Comparison of ENCODE assay signal across 8 cellular contexts in genomic region chr17:18259621-18260331, GRCh38. TPM values are rescaled to one million over a fixed set of nuclear protein-coding genes. Genes with fewer than 3 reads are reported as not detected.
DNase-seq lines count a peak whose midpoint lies in the region; ATAC-seq and TF ChIP-seq lines count a peak whose summit lies in the region.

No MANE protein-coding gene starts in this region.

- intact Hi-C loops in Calu3 (cut with micrococcal nuclease; ENCODE audit: unreplicated experiment), result no loop called here

- CTCF ChIA-PET in Calu3 (lab: Charles Lee), result interaction anchor here (1.6 kb wide), 1 partner anchor 18 kb away, joined by 3 read pairs; no protein-coding TSS in a partner anchor

- TF ChIP-seq CTCF in Calu3 (IDR thresholded peaks at IDR 0.05; ENCODE audit: unreplicated experiment) (no peak), cardiac fibroblast (IDR thresholded peaks at IDR 0.05; ENCODE audit: low read depth, low read length) (no peak)

- peak overlapping the region; percentile 68 to 96 for H3K4me3 ChIP-seq in cardiac fibroblast (replicated peaks in 1 of 2; ENCODE audit: low read depth in 2 of 2, low read length in 2 of 2)

- H3K36me3 Mint-ChIP-seq in Calu3 (ENCODE audit: insufficient read depth, unreplicated experiment), result peaks cover 61% of the 10 kb centered on the region
- H3K36me3 Mint-ChIP-seq in naive B cell, result no peaks in the 10 kb centered on the region

- ATAC-seq in naive B cell (ENCODE audit: low read depth in 2 of 2) (no peak), HG02678 (IDR thresholded peaks at IDR 0.05; ENCODE audit: unreplicated experiment) (no peak), HG02870 (IDR thresholded peaks at IDR 0.05; ENCODE audit: unreplicated experiment) (no peak), GM19397 (IDR thresholded peaks at IDR 0.05; ENCODE audit: unreplicated experiment) (no peak)

- H3K27me3 Mint-ChIP-seq in Calu3 (ENCODE audit: unreplicated experiment), result no peaks in the 10 kb centered on the region
- H3K27me3 Mint-ChIP-seq in naive B cell, result no peaks in the 10 kb centered on the region

- H3K4me3 Mint-ChIP-seq in Calu3 (ENCODE audit: low read depth, unreplicated experiment) (peak overlapping the region; percentile 84), naive B cell (peak overlapping the region; percentile 75 to 93 (median 86))

- DNase-seq in Calu3, result peak; percentile 67
- DNase-seq in cardiac fibroblast (ENCODE audit: low read depth in 2 of 2), result no peak
- no peak for DNase-seq in naive B cell
- DNase-seq in ureter (ENCODE audit: low spot score), result no peak

- H3K4me1 Mint-ChIP-seq in Calu3 (ENCODE audit: low read depth, unreplicated experiment), result no peaks in the 10 kb centered on the region
- peaks cover 31 to 46% (median 44%) of the 10 kb centered on the region in 3 donors for H3K4me1 Mint-ChIP-seq in naive B cell

- TSS peak; percentile 11 for BruUV-seq in Calu3 (replicated peaks; lab: Mats Ljungman, UMichigan)

- H3K9me3 Mint-ChIP-seq in Calu3 (ENCODE audit: low read depth, unreplicated experiment) (no peaks in the 10 kb centered on the region), naive B cell (no peaks in the 10 kb centered on the region)

- H3K27ac Mint-ChIP-seq in Calu3 (ENCODE audit: unreplicated experiment), result peak overlapping the region; percentile 87
- peak overlapping the region; percentile 30 to 91 (median 62) for H3K27ac Mint-ChIP-seq in naive B cell

- no peak for TF ChIP-seq RAD21 in Ishikawa (IDR thresholded peaks at IDR 0.05; ENCODE audit: low read depth)

- TF ChIP-seq EP300 in Ishikawa (IDR thresholded peaks at IDR 0.05; ENCODE audit: borderline replicate concordance), result no peak

TF ChIP-seq in Ishikawa, 13 proteins besides CTCF, POLR2A, EP300 and RAD21:
- TF ChIP-seq ZBTB7A (IDR thresholded peaks at IDR 0.05; ENCODE audit: low read depth), result no peak
- peak; percentile 64 for TF ChIP-seq TEAD4 (IDR thresholded peaks at IDR 0.05)

RNA-seq across cellular contexts. Expression of gene MIEF2, which starts 0.7 kb away (rescaled TPM):
- total RNA-seq in Calu3 (2022), result 13.3 and 14.7 TPM in 2 replicates
- 10 to 100 TPM in 3 of 6 donors, 1 to 10 TPM in 3; 3.2 to 13.8 (median 9.9) TPM for polyA plus RNA-seq in naive B cell (ENCODE audit: low read depth in 6 of 6)
- total RNA-seq in ureter, result 9.8 TPM

RNA-seq across cellular contexts. Expression of gene FLII, which starts 1.2 kb away (rescaled TPM):
- 281 and 298 TPM in 2 replicates for total RNA-seq in Calu3 (2022)
- 100 to 1,000 TPM in 3 of 6 donors, 10 to 100 TPM in 3; 80.0 to 169 (median 98.4) TPM for polyA plus RNA-seq in naive B cell (ENCODE audit: low read depth in 6 of 6)
- total RNA-seq in ureter, result 307 TPM

RNA-seq across cellular contexts. Expression of gene LLGL1, which starts 34.3 kb away (rescaled TPM):
- total RNA-seq in Calu3 (2022) (10.0 and 10.7 TPM in 2 replicates), ureter (18.5 TPM)
- polyA plus RNA-seq in naive B cell (ENCODE audit: low read depth in 6 of 6), result 1 to 10 TPM in 2 of 6 donors, under 1 TPM in 3, not detected in 1; 0.38 to 1.4 (median 0.86) TPM

RNA-seq across cellular contexts. Expression of gene TOP3A, which starts 55.0 kb away (rescaled TPM):
- total RNA-seq in Calu3 (2022) (39.7 and 40.2 TPM in 2 replicates), ureter (42.7 TPM)
- 10 to 100 TPM in 5 of 6 donors, 1 to 10 TPM in 1; 5.2 to 20.1 (median 14.6) TPM for polyA plus RNA-seq in naive B cell (ENCODE audit: low read depth in 6 of 6)

RNA-seq across cellular contexts. Expression of gene SMCR8, which starts 55.3 kb away (rescaled TPM):
- total RNA-seq in Calu3 (2022) (20.4 and 24.5 TPM in 2 replicates), ureter (22.3 TPM)
- 1 to 10 TPM; 2.8 to 9.2 (median 5.9) TPM for polyA plus RNA-seq in naive B cell (ENCODE audit: low read depth in 6 of 6)
